In the genomic region with DNA sequence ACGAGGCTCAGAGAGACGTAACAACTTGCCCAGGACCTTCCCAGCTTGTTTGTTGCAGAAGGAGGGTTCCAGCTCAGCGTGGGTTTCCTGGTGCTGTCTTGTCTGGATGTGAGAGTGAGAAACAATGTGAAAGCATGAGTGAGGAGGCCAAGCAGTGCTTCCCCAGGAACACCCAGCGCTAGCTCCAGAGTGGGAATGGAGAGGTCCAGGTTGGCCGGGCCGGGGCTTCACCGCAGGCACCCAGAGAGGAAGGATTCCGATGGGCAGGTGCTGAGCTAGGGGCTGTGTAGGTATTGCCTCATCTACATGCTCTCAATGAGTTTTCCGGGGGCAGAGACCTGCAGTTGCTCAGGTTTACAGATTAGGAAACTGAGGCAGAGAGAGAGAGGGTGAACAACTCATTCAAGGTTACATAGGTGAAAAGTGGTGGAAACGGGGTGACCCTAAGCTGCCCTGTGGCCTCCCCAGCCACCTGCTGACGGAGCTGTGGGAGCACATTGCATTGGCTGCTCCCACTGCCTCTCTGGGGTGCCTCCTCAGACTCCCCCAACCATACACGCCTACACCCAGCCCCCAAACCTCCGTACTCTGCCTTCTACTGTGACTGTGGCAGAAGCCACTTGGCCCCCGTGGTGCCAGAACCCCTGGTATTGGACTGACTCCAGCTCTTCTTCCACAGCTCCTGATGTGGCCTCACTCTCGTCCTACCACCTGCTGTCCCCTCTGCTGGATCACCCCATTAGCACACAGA, we compare ENCODE assay signal across 29 cellular contexts. TPM values are rescaled to one million over a fixed set of nuclear protein-coding genes. Genes with fewer than 3 reads are reported as not detected.
"Had no signal": no experiment of that assay in that cellular context is flagged by ENCODE, and none has a peak within 500 bp of the region (broad histone marks: within the 10 kb centered on the region; RNA-seq: fewer than 3 reads in every experiment).

No MANE protein-coding gene starts in this region.

- H3K27ac Mint-ChIP-seq: activated CD4-positive, alpha-beta T cell treated with anti-CD3 and anti-CD28 coated beads, Interleukin-2, amount 10 ng/mL, durations not matched to agents 7 days and 5 days; activated CD8-positive, alpha-beta T cell treated with anti-CD3 and anti-CD28 coated beads for 36 hours; activated T-helper 1 cell treated with anti-CD3 and anti-CD28 coated beads, Interleukin-12 subunit alpha, Interleukin-12 subunit beta, Interleukin-2, Interleukin-4 antibody, amounts not matched to agents 30 ng/mL and 10 ng/mL and 1 ng/mL, durations not matched to agents 14 hours and 24 hours and 36 hours; mesothelial cell of epicardium had no signal

- ATAC-seq: activated CD8-positive, alpha-beta T cell treated with anti-CD3 and anti-CD28 coated beads for 36 hours; activated naive CD4-positive, alpha-beta T cell treated with anti-CD3 and anti-CD28 coated beads, Interleukin-2, amount 50 U/mL, for 72 hours; esophagus mucosa; left lung; naive thymus-derived CD8-positive, alpha-beta T cell; sciatic nerve had no signal

- H3K27me3 ChIP-seq: testis had no signal

- H3K4me3 ChIP-seq: left lung, smooth muscle cell, testis had no signal

- H3K36me3 Mint-ChIP-seq: activated naive CD4-positive, alpha-beta T cell treated with anti-CD3 and anti-CD28 coated beads, Interleukin-2, amount 50 U/mL, for 72 hours; naive thymus-derived CD8-positive, alpha-beta T cell had no signal

- H3K4me3 Mint-ChIP-seq: activated CD4-positive, alpha-beta T cell treated with anti-CD3 and anti-CD28 coated beads, Interleukin-2, amount 10 ng/mL, durations not matched to agents 7 days and 5 days; activated CD8-positive, alpha-beta T cell treated with anti-CD3 and anti-CD28 coated beads for 36 hours; activated T-helper 1 cell treated with anti-CD3 and anti-CD28 coated beads, Interleukin-12 subunit alpha, Interleukin-12 subunit beta, Interleukin-2, Interleukin-4 antibody, amounts not matched to agents 30 ng/mL and 10 ng/mL and 1 ng/mL, durations not matched to agents 14 hours and 24 hours and 36 hours; brain; mesothelial cell of epicardium; naive thymus-derived CD8-positive, alpha-beta T cell; type B pancreatic cell had no signal

- H3K4me1 ChIP-seq: testis had no signal

- H3K4me2 ChIP-seq: smooth muscle cell had no signal

- DNase-seq: activated CD4-positive, alpha-beta T cell treated with anti-CD3 and anti-CD28 coated beads, Interleukin-2, amount 10 ng/mL, durations not matched to agents 7 days and 5 days; activated CD4-positive, CD25-positive, alpha-beta regulatory T cell treated with anti-CD3 and anti-CD28 coated beads, Interleukin-2, amount 50 U/mL, for 72 hours; activated CD8-positive, alpha-beta T cell treated with anti-CD3 and anti-CD28 coated beads for 36 hours; activated gamma-delta T cell treated with Interleukin-2 at 50 U/mL for 16 hours; aorta; caudate nucleus; effector memory CD4-positive, alpha-beta T cell; foreskin melanocyte; kidney glomerular epithelial cell; left lung; naive thymus-derived CD8-positive, alpha-beta T cell; posterior cingulate gyrus; stimulated activated CD4-positive, alpha-beta T cell treated with anti-CD3 and anti-CD28 coated beads, Interleukin-15, amount 100 ng/mL, for 24 hours; stimulated activated naive CD4-positive, alpha-beta T cell; SW 1271; T-helper 2 cell; testis had no signal

- H3K36me3 ChIP-seq: left lung had no signal

- H3K4me1 Mint-ChIP-seq: activated CD4-positive, alpha-beta T cell treated with anti-CD3 and anti-CD28 coated beads, Interleukin-2, amount 10 ng/mL, durations not matched to agents 7 days and 5 days had no signal

- H3K27ac ChIP-seq: left lung, testis, VCaP had no signal

- H3K9me3 Mint-ChIP-seq: activated CD4-positive, alpha-beta T cell treated with anti-CD3 and anti-CD28 coated beads, Interleukin-2, amount 10 ng/mL, durations not matched to agents 7 days and 5 days; activated CD8-positive, alpha-beta T cell treated with anti-CD3 and anti-CD28 coated beads for 36 hours; activated naive CD4-positive, alpha-beta T cell treated with anti-CD3 and anti-CD28 coated beads, Interleukin-2, amount 50 U/mL, for 72 hours; activated T-helper 1 cell treated with anti-CD3 and anti-CD28 coated beads, Interleukin-12 subunit alpha, Interleukin-12 subunit beta, Interleukin-2, Interleukin-4 antibody, amounts not matched to agents 30 ng/mL and 10 ng/mL and 1 ng/mL, durations not matched to agents 14 hours and 24 hours and 36 hours; mesothelial cell of epicardium; naive thymus-derived CD8-positive, alpha-beta T cell; type B pancreatic cell had no signal

- H3K9me3 ChIP-seq: left lung, testis had no signal

- H3K27me3 Mint-ChIP-seq: type B pancreatic cell had no signal

RNA-seq across cellular contexts. Expression of a gene that starts 51.2 kb away (rescaled TPM):
- total RNA-seq: activated CD4-positive, alpha-beta T cell treated with anti-CD3 and anti-CD28 coated beads, Interleukin-2, amount 10 ng/mL, durations not matched to agents 7 days and 5 days; activated CD8-positive, alpha-beta T cell treated with anti-CD3 and anti-CD28 coated beads for 36 hours; activated T-helper 1 cell treated with anti-CD3 and anti-CD28 coated beads, Interleukin-12 subunit alpha, Interleukin-12 subunit beta, Interleukin-2, Interleukin-4 antibody, amounts not matched to agents 30 ng/mL and 10 ng/mL and 1 ng/mL, durations not matched to agents 14 hours and 24 hours and 36 hours; dermis microvascular lymphatic vessel endothelial cell; endothelial cell of umbilical vein; lung microvascular endothelial cell; naive thymus-derived CD8-positive, alpha-beta T cell; sciatic nerve had no signal
- polyA plus RNA-seq: naive thymus-derived CD8-positive, alpha-beta T cell had no signal
